Comparison of ENCODE assay signal across 31 cellular contexts in the genomic region with DNA sequence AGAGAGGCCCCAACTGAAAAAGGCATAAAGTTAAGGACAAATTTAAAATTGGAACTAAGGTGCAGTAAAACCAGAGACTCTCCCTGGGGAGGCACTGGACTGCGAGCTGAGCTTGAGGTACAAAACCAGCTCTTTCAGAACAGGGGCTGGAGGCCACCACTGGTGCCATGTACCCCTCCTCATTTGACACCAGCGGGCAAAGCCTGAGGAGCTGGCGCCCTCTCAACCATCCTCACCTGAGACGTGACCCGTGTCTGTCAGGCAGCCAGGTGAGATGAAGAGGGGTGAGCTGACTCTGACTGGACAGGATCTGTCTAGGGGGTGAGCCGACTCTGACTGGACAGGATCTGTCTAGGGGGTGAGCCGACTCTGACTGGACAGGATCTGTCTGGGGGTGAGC.
"Had no signal": no experiment of that assay in that cellular context is flagged by ENCODE, and none has a peak within 500 bp of the region (broad histone marks: within the 10 kb centered on the region; RNA-seq: fewer than 3 reads in every experiment).

No MANE protein-coding gene starts in this region.

- ATAC-seq: activated naive CD4-positive, alpha-beta T cell treated with anti-CD3 and anti-CD28 coated beads, Interleukin-2, amount 50 U/mL, for 72 hours; activated T-cell treated with anti-CD3 and anti-CD28 coated beads, Interleukin-2, amount 50 U/mL, for 4 hours; body of pancreas; Panc1 had no signal

- H3K27me3 ChIP-seq: adrenal gland, body of pancreas, breast epithelium, MG63 had no signal

- H3K4me3 Mint-ChIP-seq: activated CD4-positive, alpha-beta memory T cell treated with anti-CD3 and anti-CD28 coated beads for 36 hours; activated CD4-positive, alpha-beta T cell treated with anti-CD3 and anti-CD28 coated beads, Interleukin-2, amount 10 ng/mL, durations not matched to agents 7 days and 5 days; activated naive CD4-positive, alpha-beta T cell treated with anti-CD3 and anti-CD28 coated beads for 36 hours; activated T-cell treated with anti-CD3 and anti-CD28 coated beads, Interleukin-2, amount 50 U/mL, for 4 hours; activated T-helper 1 cell treated with anti-CD3 and anti-CD28 coated beads, Interleukin-12 subunit alpha, Interleukin-12 subunit beta, Interleukin-2, Interleukin-4 antibody, amounts not matched to agents 30 ng/mL and 10 ng/mL and 1 ng/mL, durations not matched to agents 14 hours and 24 hours and 36 hours; T-helper 1 cell treated with Interleukin-12 subunit alpha and Interleukin-12 subunit beta and Interleukin-4 antibody, amounts not matched to agents 30 μg/mL and 1 μg/mL, for 36 hours; T-helper 2 cell treated with Interferon-gamma antibody and Interleukin-4, amounts not matched to agents 5 μg/mL and 100 μg/mL, for 36 hours had no signal

- H3K36me3 ChIP-seq: adrenal gland, breast epithelium, MG63, SJCRH30 had no signal

- FAIRE-seq: astrocyte, TTC549 had no signal

- H3K36me3 Mint-ChIP-seq: activated CD4-positive, alpha-beta memory T cell treated with anti-CD3 and anti-CD28 coated beads for 36 hours; activated naive CD4-positive, alpha-beta T cell treated with anti-CD3 and anti-CD28 coated beads, Interleukin-2, amount 50 U/mL, for 72 hours had no signal

- H3K4me3 ChIP-seq: adrenal gland, body of pancreas, breast epithelium, MG63, SJCRH30, SK-N-MC had no signal

- H3K9me3 Mint-ChIP-seq: activated CD4-positive, alpha-beta T cell treated with anti-CD3 and anti-CD28 coated beads, Interleukin-2, amount 10 ng/mL, durations not matched to agents 7 days and 5 days; activated naive CD4-positive, alpha-beta T cell treated with anti-CD3 and anti-CD28 coated beads for 36 hours; activated naive CD4-positive, alpha-beta T cell treated with anti-CD3 and anti-CD28 coated beads, Interleukin-2, amount 50 U/mL, for 72 hours; activated T-cell treated with anti-CD3 and anti-CD28 coated beads, Interleukin-2, amount 50 U/mL, for 4 hours; activated T-helper 1 cell treated with anti-CD3 and anti-CD28 coated beads, Interleukin-12 subunit alpha, Interleukin-12 subunit beta, Interleukin-2, Interleukin-4 antibody, amounts not matched to agents 30 ng/mL and 10 ng/mL and 1 ng/mL, durations not matched to agents 14 hours and 24 hours and 36 hours; T-helper 1 cell treated with Interleukin-12 subunit alpha and Interleukin-12 subunit beta and Interleukin-4 antibody, amounts not matched to agents 30 μg/mL and 1 μg/mL, for 36 hours; T-helper 2 cell treated with Interferon-gamma antibody and Interleukin-4, amounts not matched to agents 5 μg/mL and 100 μg/mL, for 36 hours had no signal

- H3K9me3 ChIP-seq: adrenal gland, body of pancreas, breast epithelium, MG63, SJCRH30 had no signal

- H3K4me1 Mint-ChIP-seq: activated CD4-positive, alpha-beta T cell treated with anti-CD3 and anti-CD28 coated beads, Interleukin-2, amount 10 ng/mL, durations not matched to agents 7 days and 5 days had no signal

- H3K27ac Mint-ChIP-seq: activated CD4-positive, alpha-beta memory T cell treated with anti-CD3 and anti-CD28 coated beads for 36 hours; activated CD4-positive, alpha-beta T cell treated with anti-CD3 and anti-CD28 coated beads, Interleukin-2, amount 10 ng/mL, durations not matched to agents 7 days and 5 days; activated naive CD4-positive, alpha-beta T cell treated with anti-CD3 and anti-CD28 coated beads for 36 hours; activated naive CD4-positive, alpha-beta T cell treated with anti-CD3 and anti-CD28 coated beads, Interleukin-2, amount 50 U/mL, for 72 hours; activated T-helper 1 cell treated with anti-CD3 and anti-CD28 coated beads, Interleukin-12 subunit alpha, Interleukin-12 subunit beta, Interleukin-2, Interleukin-4 antibody, amounts not matched to agents 30 ng/mL and 10 ng/mL and 1 ng/mL, durations not matched to agents 14 hours and 24 hours and 36 hours; T-helper 1 cell treated with Interleukin-12 subunit alpha and Interleukin-12 subunit beta and Interleukin-4 antibody, amounts not matched to agents 30 μg/mL and 1 μg/mL, for 36 hours; T-helper 2 cell treated with Interferon-gamma antibody and Interleukin-4, amounts not matched to agents 5 μg/mL and 100 μg/mL, for 36 hours had no signal

- H3K27ac ChIP-seq: adrenal gland, body of pancreas, breast epithelium, SJCRH30, SK-N-MC had no signal

- H3K4me1 ChIP-seq: adrenal gland, body of pancreas, breast epithelium, SJCRH30 had no signal

- DNase-seq: activated CD4-positive, alpha-beta memory T cell treated with anti-CD3 and anti-CD28 coated beads for 36 hours; activated CD4-positive, alpha-beta T cell treated with anti-CD3 and anti-CD28 coated beads, Interleukin-2, amount 10 ng/mL, durations not matched to agents 7 days and 5 days; activated gamma-delta T cell treated with Interleukin-2 at 50 U/mL for 16 hours; activated naive CD4-positive, alpha-beta T cell treated with anti-CD3 and anti-CD28 coated beads for 36 hours; activated T-cell treated with anti-CD3 and anti-CD28 coated beads for 4 hours; activated T-cell treated with anti-CD3 and anti-CD28 coated beads, Interleukin-2, amount 50 U/mL, for 4 hours; body of pancreas; caudate nucleus; cerebellar nuclear complex; Kasumi-1; KG1; MG63; NCI-H1048; NCI-H1105 treated with DMSO at 0.1 percent for 48 hours; NCI-H1436; NCI-H1694; NCI-H2029; NCI-H345; NCI-H524 treated with DMSO at 0.1 percent for 48 hours; SHP77; SJCRH30 had no signal
